Comparison of ENCODE assay signal across 20 cellular contexts in the genomic region with DNA sequence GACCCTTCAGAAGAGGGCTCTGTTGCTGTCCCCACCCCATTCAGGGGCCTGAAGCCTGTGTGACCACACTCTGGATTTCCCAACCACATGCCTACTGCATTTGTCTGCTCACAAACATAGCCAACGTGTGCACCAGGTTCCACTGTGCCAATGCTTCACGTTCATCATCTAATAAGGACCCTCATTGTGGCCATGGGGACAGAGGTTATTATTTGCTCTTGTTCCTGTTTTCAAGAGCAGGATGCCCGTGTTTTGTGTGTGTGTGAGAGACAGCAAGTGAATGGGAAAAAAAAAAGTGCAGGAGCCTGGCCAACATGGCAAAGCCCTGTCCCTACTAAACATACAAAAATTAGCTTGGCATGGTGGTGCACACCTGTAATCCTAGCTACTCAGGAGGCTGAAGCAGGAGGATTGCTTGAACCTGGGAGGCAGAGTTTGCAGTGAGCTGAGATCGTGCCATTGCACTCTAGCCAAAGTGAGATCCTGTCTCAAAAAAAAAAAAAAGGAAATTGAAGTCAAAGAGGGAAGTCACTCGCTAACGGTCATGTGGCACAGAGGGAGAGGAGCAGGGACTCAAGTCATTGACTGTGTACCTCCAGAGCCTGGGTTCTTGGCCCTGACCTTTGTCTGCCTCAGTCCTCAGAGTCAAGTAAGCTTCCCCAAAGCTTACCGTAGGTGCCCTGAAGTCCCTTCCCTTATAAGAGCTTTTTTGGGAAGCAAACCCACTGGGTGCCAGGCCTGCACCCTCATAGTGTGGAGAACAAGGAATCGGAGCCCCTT. TPM values are rescaled to one million over a fixed set of nuclear protein-coding genes. Genes with fewer than 3 reads are reported as not detected.
DNase-seq lines count a peak whose midpoint lies in the region; ATAC-seq and TF ChIP-seq lines count a peak whose summit lies in the region.
"Had no signal": no experiment of that assay in that cellular context is flagged by ENCODE, and none has a peak within 500 bp of the region (broad histone marks: within the 10 kb centered on the region; RNA-seq: fewer than 3 reads in every experiment).

No MANE protein-coding gene starts in this region.

- DNase-seq in GDM1 (lab: John Stamatoyannopoulos, UW) (peak; percentile 65), NCI-H2029 treated with DMSO at 0.1 percent for 48 hours (lab: John Stamatoyannopoulos, UW) (peak; percentile 46), endothelial cell (ENCODE audit: low spot score) (no peak), sciatic nerve (ENCODE audit: low spot score) (no peak), NCI-H226 (no peak), NAMALWA (ENCODE audit: low spot score) (no peak), SHP77 (lab: John Stamatoyannopoulos, UW) (no peak)
- DNase-seq: activated CD4-positive, alpha-beta memory T cell treated with anti-CD3 and anti-CD28 coated beads, Interleukin-2, amount 10 ng/mL, durations not matched to agents 7 days and 5 days; activated effector memory CD4-positive, alpha-beta T cell treated with Interleukin-2 at 50 U/mL for 16 hours; brain microvascular endothelial cell; EL; endodermal cell; MM.1S; NCI-H526 treated with DMSO at 0.1 percent for 48 hours; T1000 had no signal

- H3K36me3 Mint-ChIP-seq in endothelial cell (ENCODE audit: low read depth, unreplicated experiment): peaks cover 36% of the 10 kb centered on the region

- no peaks in the 10 kb centered on the region for H3K9me3 Mint-ChIP-seq in endothelial cell (ENCODE audit: unreplicated experiment)
- H3K9me3 Mint-ChIP-seq: activated CD4-positive, alpha-beta memory T cell treated with anti-CD3 and anti-CD28 coated beads, Interleukin-2, amount 10 ng/mL, durations not matched to agents 7 days and 5 days; endodermal cell; type B pancreatic cell had no signal

- H3K27me3 Mint-ChIP-seq in endothelial cell (ENCODE audit: unreplicated experiment): peaks cover 10% of the 10 kb centered on the region
- H3K27me3 Mint-ChIP-seq: activated CD4-positive, alpha-beta memory T cell treated with anti-CD3 and anti-CD28 coated beads, Interleukin-2, amount 10 ng/mL, durations not matched to agents 7 days and 5 days; progenitor cell of endocrine pancreas; type B pancreatic cell had no signal

- intact Hi-C loops in sciatic nerve (cut with DNase I): no loop called here

- H3K4me3 Mint-ChIP-seq in endothelial cell (ENCODE audit: unreplicated experiment): peak overlapping the region; percentile 21
- H3K4me3 Mint-ChIP-seq: activated CD4-positive, alpha-beta memory T cell treated with anti-CD3 and anti-CD28 coated beads, Interleukin-2, amount 10 ng/mL, durations not matched to agents 7 days and 5 days; endodermal cell; type B pancreatic cell had no signal

- ATAC-seq in sciatic nerve (peak; percentile 47), GM18873 (IDR thresholded peaks at IDR 0.05; ENCODE audit: low FRiP score, unreplicated experiment) (no peak)

- peaks cover 22% of the 10 kb centered on the region for H3K4me1 Mint-ChIP-seq in endothelial cell (ENCODE audit: unreplicated experiment)
- H3K4me1 Mint-ChIP-seq: endodermal cell had no signal

- TF ChIP-seq CTCF in endothelial cell (IDR thresholded peaks at IDR 0.05; ENCODE audit: unreplicated experiment): no peak

- peak overlapping the region; percentile 75 for H3K27ac Mint-ChIP-seq in endothelial cell (ENCODE audit: unreplicated experiment)
- H3K27ac Mint-ChIP-seq: activated CD4-positive, alpha-beta memory T cell treated with anti-CD3 and anti-CD28 coated beads, Interleukin-2, amount 10 ng/mL, durations not matched to agents 7 days and 5 days; progenitor cell of endocrine pancreas; type B pancreatic cell had no signal

RNA-seq across cellular contexts. Expression of a gene that starts 6.9 kb away (rescaled TPM):
- 10.7 TPM for total RNA-seq in endothelial cell (ENCODE audit: unreplicated experiment)
- 6.1 TPM for total RNA-seq in sciatic nerve

RNA-seq across cellular contexts. Expression of a gene that starts 19.4 kb away (rescaled TPM):
- total RNA-seq in endothelial cell (ENCODE audit: unreplicated experiment) (75.5 TPM), sciatic nerve (33.9 TPM)

RNA-seq across cellular contexts. Expression of a gene that starts 22.7 kb away (rescaled TPM):
- not detected for total RNA-seq in endothelial cell (ENCODE audit: unreplicated experiment)
- not detected for total RNA-seq in sciatic nerve
- total RNA-seq: activated CD4-positive, alpha-beta memory T cell treated with anti-CD3 and anti-CD28 coated beads, Interleukin-2, amount 10 ng/mL, durations not matched to agents 7 days and 5 days; endodermal cell; frontal cortex; HT-29; progenitor cell of endocrine pancreas had no signal

RNA-seq across cellular contexts. Expression of a gene that starts 22.7 kb away (rescaled TPM):
- total RNA-seq in endothelial cell (ENCODE audit: unreplicated experiment) (25.0 TPM), sciatic nerve (24.2 TPM)

RNA-seq across cellular contexts. Expression of a gene that starts 23.1 kb away (rescaled TPM):
- total RNA-seq in endothelial cell (ENCODE audit: unreplicated experiment) (15.2 TPM), sciatic nerve (12.0 TPM)

Comparison
In these comparisons a context has a peak if more than half of its experiments do, and no peak if none do; other contexts are left out.
1. DNase-seq: peak in GDM1 (single experiment) and NCI-H2029 treated with DMSO at 0.1 percent for 48 hours (single experiment); none in endothelial cell (single experiment), sciatic nerve (single experiment), NCI-H226 (single experiment), NAMALWA (single experiment) and SHP77 (0 of 2).